ENCODE assay signal across 1 cellular context in genomic region chr1:2201062-2201461, GRCh38.
TF ChIP-seq lines count a peak whose summit lies in the region.

No MANE protein-coding gene starts in this region.

TF ChIP-seq in HepG2, 621 proteins besides CTCF, POLR2A, EP300 and RAD21:
- TF ChIP-seq ZNF484 (CRISPR knock-in tag; IDR thresholded peaks at IDR 0.05; ENCODE audit: borderline replicate concordance, low read depth) (no peak), ZNF687 (CRISPR knock-in tag; IDR thresholded peaks at IDR 0.05) (0 out of 2 replicates have a peak, but pooled peaks have one; percentile 11)
